In the genomic region with DNA sequence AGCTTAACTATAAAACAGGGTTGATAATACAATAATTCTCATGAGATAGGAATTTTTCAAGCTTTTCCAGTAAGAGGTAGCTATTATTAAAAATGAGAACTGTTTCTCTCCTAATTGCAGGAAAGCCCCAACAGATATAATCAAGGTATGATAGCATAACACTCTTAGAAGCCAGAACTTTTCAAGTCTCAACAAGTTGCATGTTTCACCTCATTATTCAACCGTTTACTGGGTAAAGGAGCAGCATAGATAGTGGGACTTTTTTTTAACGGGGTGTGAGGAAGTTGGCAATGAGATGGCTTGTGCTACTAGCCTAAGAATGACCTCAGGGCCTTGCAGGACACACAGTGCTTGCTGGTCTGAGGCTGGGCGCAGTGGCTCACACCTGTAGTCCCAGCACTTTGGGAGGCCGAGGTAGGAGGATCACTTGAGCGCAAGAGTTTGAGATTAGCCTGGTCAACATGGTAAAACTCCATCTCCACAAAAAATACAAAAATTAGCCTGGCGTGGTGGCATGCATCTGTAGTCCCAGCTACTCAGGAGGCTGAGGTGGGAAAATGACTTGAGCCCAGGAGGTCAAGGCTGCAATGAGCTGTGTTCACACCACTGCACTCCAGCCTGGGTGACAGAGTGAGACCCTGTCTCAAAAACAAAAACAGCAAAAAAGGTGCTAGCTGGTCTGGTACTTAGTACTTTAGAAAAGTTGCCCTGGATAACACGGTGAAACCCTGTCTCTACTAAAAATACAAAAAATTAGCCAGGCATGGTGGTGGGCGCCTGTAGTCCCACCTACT, we compare ENCODE assay signal across 1 cellular context.
TF ChIP-seq lines count a peak whose summit lies in the region.

No MANE protein-coding gene starts in this region.

TF ChIP-seq in GM12878, 131 proteins besides CTCF, POLR2A, EP300 and RAD21:
- TF ChIP-seq, protein P1, sequence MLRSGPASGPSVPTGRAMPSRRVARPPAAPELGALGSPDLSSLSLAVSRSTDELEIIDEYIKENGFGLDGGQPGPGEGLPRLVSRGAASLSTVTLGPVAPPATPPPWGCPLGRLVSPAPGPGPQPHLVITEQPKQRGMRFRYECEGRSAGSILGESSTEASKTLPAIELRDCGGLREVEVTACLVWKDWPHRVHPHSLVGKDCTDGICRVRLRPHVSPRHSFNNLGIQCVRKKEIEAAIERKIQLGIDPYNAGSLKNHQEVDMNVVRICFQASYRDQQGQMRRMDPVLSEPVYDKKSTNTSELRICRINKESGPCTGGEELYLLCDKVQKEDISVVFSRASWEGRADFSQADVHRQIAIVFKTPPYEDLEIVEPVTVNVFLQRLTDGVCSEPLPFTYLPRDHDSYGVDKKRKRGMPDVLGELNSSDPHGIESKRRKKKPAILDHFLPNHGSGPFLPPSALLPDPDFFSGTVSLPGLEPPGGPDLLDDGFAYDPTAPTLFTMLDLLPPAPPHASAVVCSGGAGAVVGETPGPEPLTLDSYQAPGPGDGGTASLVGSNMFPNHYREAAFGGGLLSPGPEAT (IDR thresholded peaks at IDR 0.05; ENCODE audit: low read depth): peak; percentile 90
- peak; percentile 47; the same call in 1 of the 2 replicates for TF ChIP-seq DPF2 (IDR thresholded peaks at IDR 0.05)
- peak; percentile 66 for TF ChIP-seq IKZF1 (conservative IDR thresholded peaks at IDR 0.05)
- TF ChIP-seq SPI1 (IDR thresholded peaks at IDR 0.05; ENCODE audit: borderline replicate concordance, insufficient read depth, low read depth, low read length): peak; percentile 36; the same call in 1 of the 2 replicates
- TF ChIP-seq, protein P2, sequence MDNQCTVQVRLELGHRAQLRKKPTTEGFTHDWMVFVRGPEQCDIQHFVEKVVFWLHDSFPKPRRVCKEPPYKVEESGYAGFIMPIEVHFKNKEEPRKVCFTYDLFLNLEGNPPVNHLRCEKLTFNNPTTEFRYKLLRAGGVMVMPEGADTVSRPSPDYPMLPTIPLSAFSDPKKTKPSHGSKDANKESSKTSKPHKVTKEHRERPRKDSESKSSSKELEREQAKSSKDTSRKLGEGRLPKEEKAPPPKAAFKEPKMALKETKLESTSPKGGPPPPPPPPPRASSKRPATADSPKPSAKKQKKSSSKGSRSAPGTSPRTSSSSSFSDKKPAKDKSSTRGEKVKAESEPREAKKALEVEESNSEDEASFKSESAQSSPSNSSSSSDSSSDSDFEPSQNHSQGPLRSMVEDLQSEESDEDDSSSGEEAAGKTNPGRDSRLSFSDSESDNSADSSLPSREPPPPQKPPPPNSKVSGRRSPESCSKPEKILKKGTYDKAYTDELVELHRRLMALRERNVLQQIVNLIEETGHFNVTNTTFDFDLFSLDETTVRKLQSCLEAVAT (IDR thresholded peaks at IDR 0.05): 0 out of 2 replicates have a peak, but pooled peaks have one; percentile 27
- TF ChIP-seq ATF7 (IDR thresholded peaks at IDR 0.05; ENCODE audit: low read depth): peak; percentile 55; the same call in 1 of the 2 replicates
- TF ChIP-seq GATAD2B (conservative IDR thresholded peaks at IDR 0.05; ENCODE audit: low read depth): peak; percentile 27; the same call in 1 of the 2 replicates
- TF ChIP-seq HDGF (IDR thresholded peaks at IDR 0.05): 0 out of 2 replicates have a peak, but pooled peaks have one; percentile 47
- peak; percentile 30; the same call in 1 of the 2 replicates for TF ChIP-seq BCL11A (IDR thresholded peaks at IDR 0.05; ENCODE audit: low read depth, low read length)
- peak; percentile 9; the same call in 1 of the 2 replicates for TF ChIP-seq NR2F1 (conservative IDR thresholded peaks at IDR 0.05)
- TF ChIP-seq SKIL (IDR thresholded peaks at IDR 0.05; ENCODE audit: low read depth, poor library complexity, severe bottlenecking): peak; percentile 43
- TF ChIP-seq MTA2 (IDR thresholded peaks at IDR 0.05; ENCODE audit: low read depth): peak; percentile 90
- TF ChIP-seq IKZF2 (IDR thresholded peaks at IDR 0.05): peak; percentile 63 to 74; a peak in 2 of 4 replicates
